In genomic region chr7:156778668-156779067, GRCh38 we compare ENCODE assay signal across 1 cellular context.
A peak's percentile ranks its signal among the peaks of the same experiment; 100 is the strongest.
TF ChIP-seq lines count a peak whose summit lies in the region.

No MANE protein-coding gene starts in this region.

TF ChIP-seq in K562, 482 proteins besides CTCF, POLR2A, EP300 and RAD21 (continued from another document):
- TF ChIP-seq ZNF316 (IDR thresholded peaks at IDR 0.05) (peak; percentile 82), MAFF (IDR thresholded peaks at IDR 0.05; ENCODE audit: low read length) (peak; percentile 83), CREB3 (tag; conservative IDR thresholded peaks at IDR 0.05; ENCODE audit: low read depth) (no peak), C11orf30 (IDR thresholded peaks at IDR 0.05; ENCODE audit: low read depth) (peak; percentile 76)
